1 cellular context compared by ENCODE assay signal in the genomic region with DNA sequence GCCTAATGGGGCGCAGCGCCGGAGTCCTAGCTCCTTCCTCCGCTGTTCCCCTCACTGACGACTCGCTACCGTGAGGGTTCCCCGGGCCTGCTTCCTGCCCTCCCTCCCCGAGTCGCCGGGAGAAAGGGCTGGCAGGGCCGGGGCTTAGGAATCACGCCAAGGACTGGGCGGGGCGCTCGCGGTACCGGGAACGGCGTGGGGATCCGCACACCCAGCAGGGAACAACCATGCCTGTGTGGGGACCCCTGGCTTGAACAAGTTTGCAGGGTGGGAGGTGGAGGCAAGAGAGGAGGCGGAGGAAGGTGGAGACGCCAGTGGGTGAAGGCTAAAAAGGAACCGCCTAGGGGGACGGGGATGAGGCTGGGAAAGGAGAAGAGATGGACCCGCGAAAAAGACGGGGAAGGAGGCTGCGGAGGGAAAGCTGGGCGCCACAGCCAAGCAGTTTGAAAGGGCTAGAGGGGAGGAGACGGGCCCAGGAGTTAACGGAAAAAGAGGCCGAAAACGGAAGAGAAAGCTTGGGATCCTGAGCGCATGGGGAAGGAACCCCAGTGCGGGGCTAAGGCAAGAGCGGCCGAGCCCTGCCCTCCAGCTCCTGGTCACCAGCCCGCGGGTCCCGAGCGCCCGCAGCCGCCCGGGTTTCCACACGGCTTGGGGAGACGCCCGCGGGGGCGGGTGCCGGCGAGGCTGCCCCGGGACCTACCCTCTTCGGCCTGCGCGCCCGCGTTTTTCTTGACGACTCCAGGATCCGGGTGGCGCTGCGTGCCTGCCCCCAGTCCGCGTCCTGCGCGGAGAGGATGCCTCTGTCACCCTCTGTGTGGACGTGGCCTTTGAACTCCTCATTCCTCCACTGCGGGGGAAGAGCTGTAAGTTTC.
TF ChIP-seq lines count a peak whose summit lies in the region.

No MANE protein-coding gene starts in this region.

TF ChIP-seq in endothelial cell of umbilical vein, 7 proteins besides CTCF, POLR2A, EP300 and RAD21 (continued from another document):
- TF ChIP-seq, protein P1, sequence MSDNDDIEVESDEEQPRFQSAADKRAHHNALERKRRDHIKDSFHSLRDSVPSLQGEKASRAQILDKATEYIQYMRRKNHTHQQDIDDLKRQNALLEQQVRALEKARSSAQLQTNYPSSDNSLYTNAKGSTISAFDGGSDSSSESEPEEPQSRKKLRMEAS (IDR thresholded peaks at IDR 0.05; ENCODE audit: insufficient read depth, insufficient read length), result no peak
- no peak for TF ChIP-seq JUN (IDR thresholded peaks at IDR 0.05; ENCODE audit: borderline replicate concordance, insufficient read depth, insufficient read length, low read depth)
- no peak for TF ChIP-seq MYC (IDR thresholded peaks at IDR 0.05; ENCODE audit: low read depth, low read length)
- TF ChIP-seq FOS (IDR thresholded peaks at IDR 0.05; ENCODE audit: borderline replicate concordance, insufficient read depth, low read length), result no peak
